In genomic region chr14:23302290-23303225, GRCh38 we compare ENCODE assay signal across 8 cellular contexts. TPM values are rescaled to one million over a fixed set of nuclear protein-coding genes. Genes with fewer than 3 reads are reported as not detected.
A peak's percentile ranks its signal among the peaks of the same experiment; 100 is the strongest.
DNase-seq lines count a peak whose midpoint lies in the region; ATAC-seq, FAIRE-seq and TF ChIP-seq lines count a peak whose summit lies in the region.

Gene PPP1R3E (minus strand): TSS chr14:23302859. CDS start chr14:23302576, 283 bp downstream.

- ATAC-seq in HG02623 (IDR thresholded peaks at IDR 0.05; ENCODE audit: unreplicated experiment), result peak; percentile 26
- peak; percentile 57 for ATAC-seq in T-helper 17 cell
- peak; percentile 23 for ATAC-seq in sciatic nerve

- peaks cover 27% of the 10 kb centered on the region for H3K4me1 Mint-ChIP-seq in T-helper 17 cell

- no peaks in the 10 kb centered on the region for H3K36me3 Mint-ChIP-seq in T-helper 17 cell (ENCODE audit: low read depth)

- intact Hi-C loops in sciatic nerve (cut with DNase I), result no loop called here

- H3K9me3 ChIP-seq in T-helper 17 cell (ENCODE audit: control insufficient read depth, low read length, poor library complexity, severe bottlenecking), result no peaks in the 10 kb centered on the region

- FAIRE-seq in D721Med (lab: Jason Lieb, UNC), result no peak

- peak; percentile 52 for TF ChIP-seq POLR2A in GM10847 (IDR thresholded peaks at IDR 0.05; ENCODE audit: extremely low read depth, insufficient read length)

- peak within 1 kb of the TSS; percentile 96 for H3K27ac Mint-ChIP-seq in T-helper 17 cell

- peaks cover 21% of the 10 kb centered on the region for H3K27me3 Mint-ChIP-seq in T-helper 17 cell

- peak within 1 kb of the TSS; percentile 99 for H3K4me3 Mint-ChIP-seq in T-helper 17 cell

- TF ChIP-seq CTCF in D721Med (IDR thresholded peaks at IDR 0.05; ENCODE audit: insufficient read depth, missing control alignments), result no peak

- DNase-seq in NCI-H1417 (lab: John Stamatoyannopoulos, UW), result peak; percentile 83 to 92 (median 91)
- peak; percentile 78 to 84 (median 84) for DNase-seq in T-helper 17 cell
- peak in 41 of 56 donors; percentile 33 to 79 (median 62) for DNase-seq in amygdala (lab: John Stamatoyannopoulos, UW)
- peak in 41 of 51 donors; percentile 16 to 86 (median 60) for DNase-seq in hypothalamus (lab: John Stamatoyannopoulos, UW)
- DNase-seq in sciatic nerve (ENCODE audit: low spot score), result peak; percentile 86
- DNase-seq in D721Med (ENCODE audit: insufficient read length, low spot score), result no peak

RNA-seq across cellular contexts. Expression of gene PPP1R3E, which starts in this region (rescaled TPM):
- total RNA-seq in T-helper 17 cell (10 to 100 TPM; 30.6 to 33.8 TPM), sciatic nerve (24.0 TPM)
